In genomic region chr10:133350283-133350949, GRCh38 we compare ENCODE assay signal across 20 cellular contexts. TPM values are rescaled to one million over a fixed set of nuclear protein-coding genes. Genes with fewer than 3 reads are reported as not detected.
A peak's percentile ranks its signal among the peaks of the same experiment; 100 is the strongest.
DNase-seq lines count a peak whose midpoint lies in the region; TF ChIP-seq lines count a peak whose summit lies in the region.
"Had no signal": no experiment of that assay in that cellular context is flagged by ENCODE, and none has a peak within 500 bp of the region (broad histone marks: within the 10 kb centered on the region; RNA-seq: fewer than 3 reads in every experiment).

No MANE protein-coding gene starts in this region.

- H3K36me3 ChIP-seq in HUES6 (ENCODE audit: control insufficient read depth, insufficient read depth, low read length) (peaks cover 4% of the 10 kb centered on the region), liver (ENCODE audit: control insufficient read depth in 4 of 4, insufficient read depth in 3 of 4, low read depth in 1 of 4, low read length in 3 of 4) (peaks cover 0 to 2% (median 0%) of the 10 kb centered on the region in 4 donors)

- H3K27ac ChIP-seq in HUES6 (ENCODE audit: low read depth, low read length) (no peak overlapping the region), liver (ENCODE audit: low read depth in 1 of 2, low read length in 2 of 2) (peak overlapping the region; percentile 60 to 73)
- H3K27ac ChIP-seq: C4-2B, GM23248, SK-N-MC had no signal

- no peak overlapping the region for H3K27ac Mint-ChIP-seq in endothelial cell (ENCODE audit: unreplicated experiment)
- H3K27ac Mint-ChIP-seq: T-cell had no signal

- H3K27me3 Mint-ChIP-seq in endothelial cell (ENCODE audit: unreplicated experiment), result peaks cover 4% of the 10 kb centered on the region

- WGBS in liver, result 47% methylated on average over 12 of the region's 12 CpGs

- no peaks in the 10 kb centered on the region for H3K9me3 ChIP-seq in HUES6 (ENCODE audit: control insufficient read depth, insufficient read depth, low read depth, low read length)
- H3K9me3 ChIP-seq in liver (ENCODE audit: control insufficient read depth in 4 of 4, low read length in 3 of 4), result no peaks in the 10 kb centered on the region
- H3K9me3 ChIP-seq: Peyer's patch had no signal

- H3K4me1 Mint-ChIP-seq in endothelial cell (ENCODE audit: unreplicated experiment), result no peaks in the 10 kb centered on the region
- H3K4me1 Mint-ChIP-seq: T-cell had no signal

- no peak overlapping the region for H3K4me3 Mint-ChIP-seq in endothelial cell (ENCODE audit: unreplicated experiment)
- H3K4me3 Mint-ChIP-seq: T-cell had no signal

- H3K27me3 ChIP-seq in HUES6 (ENCODE audit: control insufficient read depth, insufficient read depth, low read length) (no peaks in the 10 kb centered on the region), liver (ENCODE audit: control insufficient read depth in 4 of 4, insufficient read depth in 4 of 4, low read length in 3 of 4) (no peaks in the 10 kb centered on the region)
- H3K27me3 ChIP-seq: Peyer's patch had no signal

- H3K9me3 Mint-ChIP-seq in endothelial cell (ENCODE audit: unreplicated experiment), result no peaks in the 10 kb centered on the region
- H3K9me3 Mint-ChIP-seq: T-cell had no signal

- no peaks in the 10 kb centered on the region for H3K36me3 Mint-ChIP-seq in endothelial cell (ENCODE audit: low read depth, unreplicated experiment)
- H3K36me3 Mint-ChIP-seq: T-cell had no signal

- DNase-seq in inferior parietal cortex (ENCODE audit: extremely low spot score) (no peak), endothelial cell (ENCODE audit: low spot score) (no peak), kidney glomerular epithelial cell (lab: John Stamatoyannopoulos, UW) (no peak)
- DNase-seq: AML-193, DMS 273 treated with DMSO at 0.1 percent for 48 hours, DND-41, GM23248, KBM-7, NCI-H1105, NCI-H1694, NCI-H2081 treated with DMSO at 0.1 percent for 48 hours, Peyer's patch, SHP77, T-cell had no signal

- TF ChIP-seq CTCF in liver (IDR thresholded peaks at IDR 0.05; ENCODE audit: low read depth, low read length, missing input control) (no peak), endothelial cell (IDR thresholded peaks at IDR 0.05; ENCODE audit: unreplicated experiment) (no peak)

- no peak for TF ChIP-seq RAD21 in liver (IDR thresholded peaks at IDR 0.05)

- H3K9ac ChIP-seq in HUES6 (ENCODE audit: low read length), result peak overlapping the region; percentile 6
- H3K9ac ChIP-seq in liver (ENCODE audit: low read depth in 1 of 2, low read length in 2 of 2), result no peak overlapping the region
- H3K9ac ChIP-seq: GM23248 had no signal

- peak; percentile 20 for TF ChIP-seq POLR2A in GM19193 (IDR thresholded peaks at IDR 0.05; ENCODE audit: extremely low read depth, insufficient read depth, insufficient read length)

- H3K4me3 ChIP-seq in HUES6 (ENCODE audit: low read depth, low read length) (no peak overlapping the region), liver (ENCODE audit: low read depth in 1 of 3, low read length in 3 of 3) (no peak overlapping the region)
- H3K4me3 ChIP-seq: GM23248, SK-N-MC had no signal

- H3K4me1 ChIP-seq in HUES6 (ENCODE audit: control insufficient read depth, insufficient read depth, low read length) (peaks cover 14% of the 10 kb centered on the region; the same call in 1 of the 2 replicates), liver (ENCODE audit: control insufficient read depth in 4 of 4, insufficient read depth in 4 of 4, low read length in 3 of 4) (peaks cover 24 to 84% (median 71%) of the 10 kb centered on the region in 4 donors)

TF ChIP-seq in liver, 16 proteins besides CTCF, POLR2A, EP300 and RAD21:
- TF ChIP-seq RXRA (IDR thresholded peaks at IDR 0.05), result peak in 1 of 2 donors; percentile 84
- no peak for TF ChIP-seq YY1 (IDR thresholded peaks at IDR 0.05)
- TF ChIP-seq JUND (IDR thresholded peaks at IDR 0.05), result no peak
- no peak for TF ChIP-seq NR2F2 (IDR thresholded peaks at IDR 0.05)

RNA-seq across cellular contexts. Expression of gene PRAP1, which starts 3.2 kb away (rescaled TPM):
- total RNA-seq in liver (100 to 1,000 TPM in 1 of 2 donors, 10 to 100 TPM in 1; 60.8 to 174 TPM), endothelial cell (ENCODE audit: unreplicated experiment) (not detected)
- polyA plus RNA-seq in liver, result 100 to 1,000 TPM; 315 to 426 TPM
- total RNA-seq: GM23248, NCI-H460, T-cell had no signal
- polyA plus RNA-seq: GM23248 had no signal

RNA-seq across cellular contexts. Expression of gene FUOM, which starts 7.4 kb away (rescaled TPM):
- 10 to 100 TPM; 24.3 to 67.6 TPM for total RNA-seq in liver
- 100 to 1,000 TPM; 124 to 194 TPM for polyA plus RNA-seq in liver
- total RNA-seq in endothelial cell (ENCODE audit: unreplicated experiment), result 8.9 TPM

RNA-seq across cellular contexts. Expression of gene CALY, which starts 13.7 kb away (rescaled TPM):
- not detected for total RNA-seq in liver
- under 1 TPM in 1 of 2 donors, not detected in 1; 0.07 TPM for polyA plus RNA-seq in liver
- total RNA-seq in endothelial cell (ENCODE audit: unreplicated experiment), result not detected
- polyA plus RNA-seq: GM23248 had no signal

RNA-seq across cellular contexts. Expression of gene ECHS1, which starts 22.7 kb away (rescaled TPM):
- total RNA-seq in liver, result 100 to 1,000 TPM in 1 of 2 donors, 10 to 100 TPM in 1; 41.5 to 214 TPM
- polyA plus RNA-seq in liver, result 100 to 1,000 TPM; 493 to 849 TPM
- total RNA-seq in endothelial cell (ENCODE audit: unreplicated experiment), result 69.6 TPM

RNA-seq across cellular contexts. Expression of gene PAOX, which starts 28.6 kb away (rescaled TPM):
- total RNA-seq in liver, result 10 to 100 TPM in 1 of 2 donors, 1 to 10 TPM in 1; 4.8 to 17.5 TPM
- polyA plus RNA-seq in liver, result 10 to 100 TPM in 1 of 2 donors, 1 to 10 TPM in 1; 9.1 to 17.8 TPM
- total RNA-seq in endothelial cell (ENCODE audit: unreplicated experiment), result 6.6 TPM

Comparison
In these comparisons a context has a peak if more than half of its experiments do, and no peak if none do; other contexts are left out.
1. RNA of gene PRAP1, which starts 3.2 kb away (total RNA-seq): 60.8 to 174 TPM in liver; not detected in endothelial cell (single experiment); every median in the first group is over 10 times any median in the second.